In the genomic region with DNA sequence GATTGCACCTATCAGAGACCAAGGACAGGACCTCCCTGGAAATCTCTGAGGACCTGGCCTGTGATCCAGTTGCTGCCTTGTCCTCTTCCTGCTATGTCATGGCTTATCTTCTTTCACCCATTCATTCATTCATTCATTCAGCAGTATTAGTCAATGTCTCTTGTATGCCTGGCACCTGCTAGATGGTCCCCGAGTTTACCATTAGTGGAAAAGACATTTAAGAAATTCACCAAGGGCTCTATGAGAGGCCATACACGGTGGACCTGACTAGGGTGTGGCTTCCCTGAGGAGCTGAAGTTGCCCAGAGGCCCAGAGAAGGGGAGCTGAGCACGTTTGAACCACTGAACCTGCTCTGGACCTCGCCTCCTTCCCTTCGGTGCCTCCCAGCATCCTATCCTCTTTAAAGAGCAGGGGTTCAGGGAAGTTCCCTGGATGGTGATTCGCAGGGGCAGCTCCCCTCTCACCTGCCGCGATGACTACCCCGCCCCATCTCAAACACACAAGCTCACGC, we compare ENCODE assay signal across 1 cellular context.
TF ChIP-seq lines count a peak whose summit lies in the region.

No MANE protein-coding gene starts in this region.

TF ChIP-seq in endothelial cell of umbilical vein, 7 proteins besides CTCF, POLR2A, EP300 and RAD21:
- TF ChIP-seq FOS (IDR thresholded peaks at IDR 0.05; ENCODE audit: borderline replicate concordance, insufficient read depth, low read length) (no peak), JUN (IDR thresholded peaks at IDR 0.05; ENCODE audit: borderline replicate concordance, insufficient read depth, insufficient read length, low read depth) (no peak), MYC (IDR thresholded peaks at IDR 0.05; ENCODE audit: low read depth, low read length) (no peak)
- TF ChIP-seq, protein P1, sequence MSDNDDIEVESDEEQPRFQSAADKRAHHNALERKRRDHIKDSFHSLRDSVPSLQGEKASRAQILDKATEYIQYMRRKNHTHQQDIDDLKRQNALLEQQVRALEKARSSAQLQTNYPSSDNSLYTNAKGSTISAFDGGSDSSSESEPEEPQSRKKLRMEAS (IDR thresholded peaks at IDR 0.05; ENCODE audit: insufficient read depth, insufficient read length): no peak
